ENCODE assay signal across 1 cellular context in genomic region chr10:109937460-109937859, GRCh38.
TF ChIP-seq lines count a peak whose summit lies in the region.

No MANE protein-coding gene starts in this region.

TF ChIP-seq in H1, 55 proteins besides CTCF, POLR2A, EP300 and RAD21:
- TF ChIP-seq RXRA (IDR thresholded peaks at IDR 0.05; ENCODE audit: insufficient read depth, low read depth, low read length) (no peak), RNF2 (IDR thresholded peaks at IDR 0.05; ENCODE audit: borderline replicate concordance, low read depth, low read length, missing control alignments, poor library complexity, severe bottlenecking) (no peak), KDM5A (IDR thresholded peaks at IDR 0.05; ENCODE audit: low read length) (no peak)
